ENCODE assay signal across 10 cellular contexts in genomic region chr14:63492391-63492790, GRCh38. TPM values are rescaled to one million over a fixed set of nuclear protein-coding genes. Genes with fewer than 3 reads are reported as not detected.
DNase-seq lines count a peak whose midpoint lies in the region; ATAC-seq and TF ChIP-seq lines count a peak whose summit lies in the region.
"Had no signal": no experiment of that assay in that cellular context is flagged by ENCODE, and none has a peak within 500 bp of the region (broad histone marks: within the 10 kb centered on the region; RNA-seq: fewer than 3 reads in every experiment).

No MANE protein-coding gene starts in this region.

- ATAC-seq in psoas muscle, result peak in 3 of 4 donors; percentile 51 to 58 (median 53)
- no peak for ATAC-seq in HG03442 (IDR thresholded peaks at IDR 0.05; ENCODE audit: unreplicated experiment)

- H3K9ac ChIP-seq in SK-N-MC (ENCODE audit: insufficient read length), result no peak overlapping the region

- H3K36me3 ChIP-seq in SK-N-MC (ENCODE audit: insufficient read depth, low read length) (no peaks in the 10 kb centered on the region), psoas muscle (ENCODE audit: insufficient read depth in 1 of 2, low read depth in 1 of 2) (no peaks in the 10 kb centered on the region)

- H3K27ac ChIP-seq in SK-N-MC, result peak overlapping the region; percentile 29; the same call in 1 of the 2 replicates
- peak overlapping the region; percentile 56 for H3K27ac ChIP-seq in psoas muscle

- TF ChIP-seq CTCF in psoas muscle (IDR thresholded peaks at IDR 0.05), result no peak

- DNase-seq in GM04503 (ENCODE audit: low read depth) (peak; percentile 68), SK-N-MC (ENCODE audit: low read depth, low spot score) (no peak), fibroblast of gingiva (ENCODE audit: low read depth) (peak; percentile 52), psoas muscle (no peak), RPMI8226 (no peak), NCI-H1694 (lab: John Stamatoyannopoulos, UW) (no peak), activated gamma-delta T cell (lab: John Stamatoyannopoulos, UW) (no peak)
- DNase-seq: OCI-M1, right cardiac atrium had no signal

- intact Hi-C loops in psoas muscle (cut with DNase I), result no loop called here

- H3K4me3 ChIP-seq in SK-N-MC, result no peak overlapping the region
- H3K4me3 ChIP-seq in psoas muscle, result no peak overlapping the region

- peaks cover 48% of the 10 kb centered on the region for H3K4me1 ChIP-seq in psoas muscle

- H3K9me3 ChIP-seq in SK-N-MC (ENCODE audit: low read depth, low read length) (no peaks in the 10 kb centered on the region), psoas muscle (no peaks in the 10 kb centered on the region)

- H3K27me3 ChIP-seq in psoas muscle (ENCODE audit: insufficient read depth in 3 of 3, low read length in 2 of 3), result no peaks in the 10 kb centered on the region

RNA-seq across cellular contexts. Expression of gene PPP2R5E, which starts 50.8 kb away (rescaled TPM):
- 10 to 100 TPM; 29.3 to 35.0 (median 31.9) TPM for total RNA-seq in psoas muscle
- 10 to 100 TPM; 10.8 to 28.3 (median 13.4) TPM for polyA plus RNA-seq in psoas muscle

Comparison
In these comparisons a context has a peak if more than half of its experiments do, and no peak if none do; other contexts are left out.
1. DNase-seq: peak in GM04503 (single experiment) and fibroblast of gingiva (single experiment); none in SK-N-MC (single experiment), psoas muscle (0 of 2), RPMI8226 (single experiment), NCI-H1694 (single experiment) and activated gamma-delta T cell (single experiment).